6 cellular contexts compared by ENCODE assay signal in genomic region chr19:17246681-17247425, GRCh38. TPM values are rescaled to one million over a fixed set of nuclear protein-coding genes. Genes with fewer than 3 reads are reported as not detected.
DNase-seq lines count a peak whose midpoint lies in the region; ATAC-seq lines count a peak whose summit lies in the region.

No MANE protein-coding gene starts in this region.

- peak overlapping the region in 1 of 2 donors; percentile 45 for H3K4me3 ChIP-seq in neuronal stem cell (ENCODE audit: low read length in 2 of 2)

- no peaks in the 10 kb centered on the region for H3K9me3 ChIP-seq in neuronal stem cell (replicated peaks in 1 of 2; ENCODE audit: control insufficient read depth in 2 of 2, insufficient read depth in 1 of 2, low read depth in 1 of 2, low read length in 2 of 2)

- H3K4me1 Mint-ChIP-seq in T-helper 2 cell treated with Interferon-gamma antibody and Interleukin-4, amounts not matched to agents 5 μg/mL and 100 μg/mL, for 36 hours (ENCODE audit: low read depth) = peaks cover 7% of the 10 kb centered on the region

- H3K27ac ChIP-seq in caudate nucleus (ENCODE audit: low read depth, low read length) = peak overlapping the region; percentile 83
- H3K27ac ChIP-seq in neuronal stem cell (replicated peaks; ENCODE audit: low read length) = peak overlapping the region; percentile 88

- H3K4ac ChIP-seq in neuronal stem cell (ENCODE audit: low read length) = peak overlapping the region; percentile 8

- ATAC-seq in HG02852 (IDR thresholded peaks at IDR 0.05; ENCODE audit: unreplicated experiment) = no peak

- H3K14ac ChIP-seq in neuronal stem cell (ENCODE audit: low read length) = no peak overlapping the region

- peak overlapping the region; percentile 60 for H2AK5ac ChIP-seq in neuronal stem cell (ENCODE audit: low read depth, low read length)

- H2BK5ac ChIP-seq in neuronal stem cell (ENCODE audit: low read length) = peak overlapping the region; percentile 70

- H3K18ac ChIP-seq in neuronal stem cell (ENCODE audit: low read length) = peak overlapping the region; percentile 94

- peaks cover 15% of the 10 kb centered on the region for H3K79me1 ChIP-seq in neuronal stem cell (ENCODE audit: low read depth, low read length)

- no peak overlapping the region for H3K27ac Mint-ChIP-seq in T-helper 2 cell treated with Interferon-gamma antibody and Interleukin-4, amounts not matched to agents 5 μg/mL and 100 μg/mL, for 36 hours

- no peak overlapping the region for H3K9ac ChIP-seq in neuronal stem cell (ENCODE audit: low read depth, low read length, poor library complexity)

- H2BK12ac ChIP-seq in neuronal stem cell (ENCODE audit: low read length) = no peak overlapping the region

- H2BK120ac ChIP-seq in neuronal stem cell (ENCODE audit: low read depth, low read length) = no peak overlapping the region

- H2BK15ac ChIP-seq in neuronal stem cell (ENCODE audit: low read length) = peak overlapping the region; percentile 92

- peak overlapping the region; percentile 90 for H2AFZ ChIP-seq in neuronal stem cell (ENCODE audit: low read length)

- peaks cover 16% of the 10 kb centered on the region for H3K27me3 Mint-ChIP-seq in T-helper 2 cell treated with Interferon-gamma antibody and Interleukin-4, amounts not matched to agents 5 μg/mL and 100 μg/mL, for 36 hours (ENCODE audit: low read depth)

- peak overlapping the region; percentile 90 for H3K4me3 Mint-ChIP-seq in T-helper 2 cell treated with Interferon-gamma antibody and Interleukin-4, amounts not matched to agents 5 μg/mL and 100 μg/mL, for 36 hours

- no peak for DNase-seq in T-helper 2 cell treated with Interferon-gamma antibody and Interleukin-4, amounts not matched to agents 5 μg/mL and 100 μg/mL, for 36 hours (ENCODE audit: low spot score)
- no peak for DNase-seq in T-helper 2 cell
- DNase-seq in caudate nucleus (lab: John Stamatoyannopoulos, UW) = peak in 1 of 61 donors; percentile 30
- no peak for DNase-seq in neuronal stem cell (ENCODE audit: low spot score)
- DNase-seq in stimulated activated CD4-positive, alpha-beta T cell treated with anti-CD3 and anti-CD28 coated beads, Interleukin-4, amount 100 ng/mL, for 24 hours = no peak

- H3K36me3 ChIP-seq in neuronal stem cell (replicated peaks in 1 of 2; ENCODE audit: control insufficient read depth in 2 of 2, insufficient read depth in 2 of 2, low read length in 2 of 2) = no peaks in the 10 kb centered on the region

- peaks cover 0 to 2% (median 0%) of the 10 kb centered on the region in 3 experiments for H3K27me3 ChIP-seq in neuronal stem cell (ENCODE audit: control insufficient read depth in 3 of 3, insufficient read depth in 3 of 3, low read depth in 1 of 3, low read length in 3 of 3)

- H4K91ac ChIP-seq in neuronal stem cell (ENCODE audit: low read depth, low read length, poor library complexity) = no peak overlapping the region

- peak overlapping the region; percentile 88 for H3K4me2 ChIP-seq in neuronal stem cell (ENCODE audit: insufficient read depth, low read length, poor library complexity, severe bottlenecking)

- no peak overlapping the region for H3K23ac ChIP-seq in neuronal stem cell (ENCODE audit: low read depth, low read length, poor library complexity)

- peaks cover 28 to 35% of the 10 kb centered on the region in 2 donors for H3K4me1 ChIP-seq in neuronal stem cell (ENCODE audit: control insufficient read depth in 2 of 2, insufficient read depth in 1 of 2, low read depth in 1 of 2, low read length in 2 of 2)

- no peak overlapping the region for H4K8ac ChIP-seq in neuronal stem cell (ENCODE audit: low read depth, low read length)

- H3K36me3 Mint-ChIP-seq in T-helper 2 cell treated with Interferon-gamma antibody and Interleukin-4, amounts not matched to agents 5 μg/mL and 100 μg/mL, for 36 hours (ENCODE audit: low read depth) = no peaks in the 10 kb centered on the region

- WGBS in neuronal stem cell (ENCODE audit: extremely low coverage in 2 of 2, insufficient read length in 2 of 2, insufficient replicate concordance in 1 of 2), 2 donors = no CpG with 5 or more reads among the region's 21 CpGs

- H3K9me3 Mint-ChIP-seq in T-helper 2 cell treated with Interferon-gamma antibody and Interleukin-4, amounts not matched to agents 5 μg/mL and 100 μg/mL, for 36 hours = no peaks in the 10 kb centered on the region

RNA-seq across cellular contexts. Expression of gene NR2F6, which starts 1.1 kb away (rescaled TPM):
- 34.2 TPM for polyA plus RNA-seq in neuronal stem cell (2013, experiment 1 of 2)
- 34.5 TPM for polyA plus RNA-seq in neuronal stem cell (2013, experiment 2 of 2)

RNA-seq across cellular contexts. Expression of gene USHBP1, which starts 17.7 kb away (rescaled TPM):
- polyA plus RNA-seq in neuronal stem cell (2013, experiment 1 of 2) = 0.22 TPM
- polyA plus RNA-seq in neuronal stem cell (2013, experiment 2 of 2) = 0.50 TPM

RNA-seq across cellular contexts. Expression of gene BABAM1, which starts 20.4 kb away (rescaled TPM):
- 102 TPM for polyA plus RNA-seq in neuronal stem cell (2013, experiment 1 of 2)
- 100.0 TPM for polyA plus RNA-seq in neuronal stem cell (2013, experiment 2 of 2)

RNA-seq across cellular contexts. Expression of gene OCEL1, which starts 20.8 kb away (rescaled TPM):
- polyA plus RNA-seq in neuronal stem cell (2013, experiment 1 of 2) = 16.5 TPM
- polyA plus RNA-seq in neuronal stem cell (2013, experiment 2 of 2) = 16.7 TPM

RNA-seq across cellular contexts. Expression of gene USE1, which starts 31.7 kb away (rescaled TPM):
- 10.0 TPM for polyA plus RNA-seq in neuronal stem cell (2013, experiment 1 of 2)
- polyA plus RNA-seq in neuronal stem cell (2013, experiment 2 of 2) = 10.0 TPM
